Comparison of ENCODE assay signal across 2 cellular contexts in genomic region chr14:76486251-76486743, GRCh38.
TF ChIP-seq lines count a peak whose summit lies in the region.

No MANE protein-coding gene starts in this region.

TF ChIP-seq in GM23338, 12 proteins besides CTCF, POLR2A, EP300 and RAD21 (continued from another document):
- TF ChIP-seq ZNF462 (CRISPR knock-in tag; IDR thresholded peaks at IDR 0.05) = no peak
- TF ChIP-seq NANOG (IDR thresholded peaks at IDR 0.05; ENCODE audit: borderline replicate concordance) = no peak
- TF ChIP-seq ZNF114 (CRISPR knock-in tag; IDR thresholded peaks at IDR 0.05) = no peak
- no peak for TF ChIP-seq CREB1 (CRISPR knock-in tag; IDR thresholded peaks at IDR 0.05; ENCODE audit: low read depth)
- TF ChIP-seq ETS1 (IDR thresholded peaks at IDR 0.05) = no peak
- no peak for TF ChIP-seq ZNF331 (CRISPR knock-in tag; IDR thresholded peaks at IDR 0.05; ENCODE audit: low read depth)
- no peak for TF ChIP-seq REST (IDR thresholded peaks at IDR 0.05; ENCODE audit: unreplicated experiment)
- no peak for TF ChIP-seq JUNB (IDR thresholded peaks at IDR 0.05; ENCODE audit: unreplicated experiment)
- TF ChIP-seq EZH2 (IDR thresholded peaks at IDR 0.05; ENCODE audit: low read depth, unreplicated experiment) = no peak
- no peak for TF ChIP-seq POLR2AphosphoS5 (IDR thresholded peaks at IDR 0.05; ENCODE audit: low read depth)
- TF ChIP-seq STAT1 (IDR thresholded peaks at IDR 0.05; ENCODE audit: unreplicated experiment) = no peak

TF ChIP-seq in HepG2, 621 proteins besides CTCF, POLR2A, EP300 and RAD21 (continued from another document):
- TF ChIP-seq PATZ1 (CRISPR knock-in tag; IDR thresholded peaks at IDR 0.05) = no peak
- no peak for TF ChIP-seq EZH2 (conservative IDR thresholded peaks at IDR 0.05; ENCODE audit: low read depth, low read length)
- TF ChIP-seq E2F1 (CRISPR knock-in tag; IDR thresholded peaks at IDR 0.05) = no peak
- no peak for TF ChIP-seq ZNF749 (CRISPR knock-in tag; IDR thresholded peaks at IDR 0.05; ENCODE audit: borderline replicate concordance)
- no peak for TF ChIP-seq ZBTB25 (CRISPR knock-in tag; IDR thresholded peaks at IDR 0.05)
- no peak for TF ChIP-seq ZXDC (CRISPR knock-in tag; IDR thresholded peaks at IDR 0.05)
- no peak for TF ChIP-seq ZNF143 (CRISPR knock-in tag; IDR thresholded peaks at IDR 0.05)
- no peak for TF ChIP-seq ZNF503 (CRISPR knock-in tag; IDR thresholded peaks at IDR 0.05)
- no peak for TF ChIP-seq ZNF124 (CRISPR knock-in tag; IDR thresholded peaks at IDR 0.05)
- TF ChIP-seq ZNF317 (CRISPR knock-in tag; IDR thresholded peaks at IDR 0.05) = no peak
- no peak for TF ChIP-seq TEAD3 (CRISPR knock-in tag; optimal IDR thresholded peaks at IDR 0.05; ENCODE audit: borderline replicate concordance)
